ENCODE assay signal across 4 cellular contexts in the genomic region with DNA sequence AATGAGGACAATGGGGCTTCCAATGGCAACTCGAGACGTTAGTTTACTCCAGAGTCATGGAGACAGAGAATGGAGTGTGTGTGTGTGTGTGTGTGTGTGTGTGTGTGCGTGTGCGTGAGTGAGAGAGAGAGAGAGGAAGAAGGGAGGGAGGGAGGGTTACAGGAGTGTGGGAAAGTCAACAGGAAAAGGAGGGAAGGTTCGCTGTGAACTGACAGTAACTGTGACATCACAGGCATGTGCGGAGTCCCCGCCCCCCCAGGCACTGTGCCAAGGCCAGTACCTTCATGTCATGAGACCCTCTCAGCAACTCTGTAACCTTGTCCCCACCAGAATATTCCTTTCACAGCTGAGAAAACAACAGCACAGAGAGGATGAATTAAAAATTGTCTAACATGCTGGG. TPM values are rescaled to one million over a fixed set of nuclear protein-coding genes. Genes with fewer than 3 reads are reported as not detected.
"Had no signal": no experiment of that assay in that cellular context is flagged by ENCODE, and none has a peak within 500 bp of the region (broad histone marks: within the 10 kb centered on the region; RNA-seq: fewer than 3 reads in every experiment).

No MANE protein-coding gene starts in this region.

RNA-seq across cellular contexts. Expression of a gene that starts 28.2 kb away (rescaled TPM):
- total RNA-seq: RPMI7951, SK-MEL-5 had no signal

RNA-seq across cellular contexts. Expression of a gene that starts 32.1 kb away (rescaled TPM):
- total RNA-seq: activated B cell treated with CpG ODN at 0.5 μM for 24 hours; activated CD4-positive, alpha-beta memory T cell treated with anti-CD3 and anti-CD28 coated beads for 36 hours; RPMI7951; SK-MEL-5 had no signal
